8 cellular contexts compared by ENCODE assay signal in the genomic region with DNA sequence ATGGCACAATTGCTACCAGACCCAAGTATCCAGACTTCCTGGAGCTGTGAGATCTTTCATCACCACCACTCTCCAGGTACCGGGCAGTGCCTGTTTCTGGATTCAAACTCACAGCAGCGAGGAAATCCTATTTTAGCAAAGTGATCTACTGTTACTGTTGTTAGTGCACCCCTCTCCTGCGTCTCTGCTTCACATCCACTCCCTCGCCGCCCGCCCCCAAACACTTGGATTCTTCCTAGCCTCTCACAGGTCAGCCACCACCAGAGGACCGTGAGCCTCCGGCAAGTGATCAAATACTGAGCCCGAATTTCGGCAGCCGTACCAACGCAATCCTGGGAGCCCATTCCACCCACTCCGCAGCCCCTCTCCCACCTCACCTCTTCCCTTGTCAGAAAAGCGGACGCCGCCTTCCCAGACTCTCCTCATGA. TPM values are rescaled to one million over a fixed set of nuclear protein-coding genes. Genes with fewer than 3 reads are reported as not detected.
A peak's percentile ranks its signal among the peaks of the same experiment; 100 is the strongest.
DNase-seq lines count a peak whose midpoint lies in the region; ATAC-seq and TF ChIP-seq lines count a peak whose summit lies in the region.

No MANE protein-coding gene starts in this region.

- H3K36me3 Mint-ChIP-seq in activated naive CD4-positive, alpha-beta T cell treated with anti-CD3 and anti-CD28 coated beads for 36 hours (ENCODE audit: low read depth) = peaks cover 44% of the 10 kb centered on the region

- H3K27ac Mint-ChIP-seq in activated naive CD4-positive, alpha-beta T cell treated with anti-CD3 and anti-CD28 coated beads for 36 hours = peak overlapping the region; percentile 98

- peaks cover 73% of the 10 kb centered on the region for H3K79me2 ChIP-seq in PC-9 (ENCODE audit: low read depth)

- H3F3A ChIP-seq in PC-9 (ENCODE audit: insufficient read depth, low read depth) = 0 out of 2 replicates have a peak, but pooled peaks cover under 1% of the 10 kb centered on the region

- H3K36me3 ChIP-seq in PC-9 (ENCODE audit: low read depth) (peaks cover 26% of the 10 kb centered on the region), neutrophil (no peaks in the 10 kb centered on the region), upper lobe of right lung (no peaks in the 10 kb centered on the region)

- TF ChIP-seq CTCF in PC-9 (conservative IDR thresholded peaks at IDR 0.05) (no peak), neutrophil (IDR thresholded peaks at IDR 0.05) (peak; percentile 43), upper lobe of right lung (IDR thresholded peaks at IDR 0.05) (peak; percentile 11)

- POLR2A ChIA-PET in PC-9 (lab: Charles Lee; ENCODE audit: unreplicated experiment) = interaction anchor here (0.6 to 0.8 kb wide), 3 partner anchors 216 to 716 kb away, joined by 3 to 6 read pairs (median 3); no protein-coding TSS in a partner anchor

- peak overlapping the region; percentile 99 for H3K4me2 ChIP-seq in PC-9

- no peaks in the 10 kb centered on the region for H4K20me1 ChIP-seq in PC-9 (ENCODE audit: insufficient read depth)

- H3K9me2 ChIP-seq in PC-9 (ENCODE audit: insufficient read depth) = no peaks in the 10 kb centered on the region

- H3K27me3 ChIP-seq in PC-9 (ENCODE audit: insufficient read depth, low read depth) (no peaks in the 10 kb centered on the region), neutrophil (no peaks in the 10 kb centered on the region), upper lobe of right lung (no peaks in the 10 kb centered on the region)

- no peaks in the 10 kb centered on the region for H3K9me3 Mint-ChIP-seq in activated naive CD4-positive, alpha-beta T cell treated with anti-CD3 and anti-CD28 coated beads for 36 hours

- H3K27me3 Mint-ChIP-seq in activated naive CD4-positive, alpha-beta T cell treated with anti-CD3 and anti-CD28 coated beads for 36 hours (ENCODE audit: low read depth) = no peaks in the 10 kb centered on the region

- H3K4me3 ChIP-seq in PC-9 (peak overlapping the region; percentile 88), neutrophil (ENCODE audit: low read depth in 1 of 2, low read length in 1 of 2) (peak overlapping the region; percentile 72 to 85), upper lobe of right lung (peak overlapping the region; percentile 75)

- peaks cover 45% of the 10 kb centered on the region for H3K4me1 Mint-ChIP-seq in activated naive CD4-positive, alpha-beta T cell treated with anti-CD3 and anti-CD28 coated beads for 36 hours (ENCODE audit: low read depth)

- ATAC-seq in GM19395 (IDR thresholded peaks at IDR 0.05; ENCODE audit: unreplicated experiment) (peak; percentile 57), HG03457 (IDR thresholded peaks at IDR 0.05; ENCODE audit: unreplicated experiment) (peak; percentile 32), upper lobe of right lung (peak; percentile 87)

- peak overlapping the region; percentile 93 for H2AFZ ChIP-seq in PC-9

- DNase-seq in COLO829 (ENCODE audit: low spot score) (peak; percentile 30), PC-9 (peak in 1 of 2 experiments; percentile 74), germinal center (ENCODE audit: low spot score) (peak; percentile 69), upper lobe of right lung (peak; percentile 87)
- peak; percentile 72 for DNase-seq in activated naive CD4-positive, alpha-beta T cell treated with anti-CD3 and anti-CD28 coated beads for 36 hours

- H3K27ac ChIP-seq in PC-9 (peak overlapping the region; percentile 98), neutrophil (peak overlapping the region; percentile 92), upper lobe of right lung (peak overlapping the region; percentile 100)

- no peaks in the 10 kb centered on the region for H3K9me3 ChIP-seq in PC-9 (ENCODE audit: insufficient read depth, low read depth)
- no peaks in the 10 kb centered on the region for H3K9me3 ChIP-seq in neutrophil
- no peaks in the 10 kb centered on the region for H3K9me3 ChIP-seq in upper lobe of right lung

- TSS peak; percentile 74 for BruUV-seq in PC-9 (replicated peaks; lab: Mats Ljungman, UMichigan)

- peak overlapping the region; percentile 97 for H3K4me3 Mint-ChIP-seq in activated naive CD4-positive, alpha-beta T cell treated with anti-CD3 and anti-CD28 coated beads for 36 hours

- intact Hi-C loops in PC-9 (cut with micrococcal nuclease; ENCODE audit: unreplicated experiment) (loop anchor here (2.0 to 5.0 kb wide), 2 partner anchors 84 to 677 kb away; a partner anchor contains a TSS), upper lobe of right lung (cut with DNase I) (no loop called here)
- intact Hi-C loops in activated naive CD4-positive, alpha-beta T cell treated with anti-CD3 and anti-CD28 coated beads for 36 hours (cut with micrococcal nuclease) = loop anchor here (1.0 to 10.0 kb wide), 11 partner anchors 71 to 1756 kb away; a partner anchor contains a TSS

- CTCF ChIA-PET in PC-9 (lab: Charles Lee) = no interaction called here
- CTCF ChIA-PET in activated naive CD4-positive, alpha-beta T cell treated with anti-CD3 and anti-CD28 coated beads for 36 hours (lab: Charles Lee) = interaction anchor here (0.6 to 1.6 kb wide), 3 partner anchors 16 to 1096 kb away, joined by 3 to 6 read pairs (median 3); no protein-coding TSS in a partner anchor

- peaks cover 39% of the 10 kb centered on the region for H3K4me1 ChIP-seq in PC-9 (replicated peaks; ENCODE audit: insufficient read depth)
- H3K4me1 ChIP-seq in neutrophil (ENCODE audit: control insufficient read depth in 1 of 2, insufficient read depth in 1 of 2, low read depth in 1 of 2, low read length in 1 of 2) = peaks cover 31 to 41% of the 10 kb centered on the region in 2 experiments
- H3K4me1 ChIP-seq in upper lobe of right lung = peaks cover 15% of the 10 kb centered on the region

RNA-seq across cellular contexts. Expression of a gene that starts 0.5 kb away (rescaled TPM):
- total RNA-seq in PC-9 (2021) (21.8 and 23.9 TPM in 2 replicates), upper lobe of right lung (11.1 TPM)
- 10 to 100 TPM; 19.4 to 20.6 TPM for total RNA-seq in activated naive CD4-positive, alpha-beta T cell treated with anti-CD3 and anti-CD28 coated beads for 36 hours

RNA-seq across cellular contexts. Expression of a gene that starts 0.6 kb away (rescaled TPM):
- total RNA-seq in PC-9 (2021) (71.7 and 89.2 TPM in 2 replicates), upper lobe of right lung (0.69 TPM)
- total RNA-seq in activated naive CD4-positive, alpha-beta T cell treated with anti-CD3 and anti-CD28 coated beads for 36 hours = 100 to 1,000 TPM in 1 of 2 experiments, 10 to 100 TPM in 1; 96.8 to 108 TPM

Comparison
In these comparisons a context has a peak if more than half of its experiments do, and no peak if none do; other contexts are left out.
1. ATAC-seq: peak in every context shown above with its lines; median percentile 87 in upper lobe of right lung; 57 in GM19395; 32 in HG03457.
2. RNA of a gene that starts 0.6 kb away (total RNA-seq): 96.8 to 108 TPM in activated naive CD4-positive, alpha-beta T cell treated with anti-CD3 and anti-CD28 coated beads for 36 hours and 71.7 to 89.2 TPM in PC-9; 0.69 TPM in upper lobe of right lung (single experiment); every median in the first group is over 10 times any median in the second.
3. Peak in every context shown above with its lines, with median percentiles within 50 percentile points of each other: H3K27ac ChIP-seq and H3K4me3 ChIP-seq.